ENCODE assay signal across 20 cellular contexts in the genomic region with DNA sequence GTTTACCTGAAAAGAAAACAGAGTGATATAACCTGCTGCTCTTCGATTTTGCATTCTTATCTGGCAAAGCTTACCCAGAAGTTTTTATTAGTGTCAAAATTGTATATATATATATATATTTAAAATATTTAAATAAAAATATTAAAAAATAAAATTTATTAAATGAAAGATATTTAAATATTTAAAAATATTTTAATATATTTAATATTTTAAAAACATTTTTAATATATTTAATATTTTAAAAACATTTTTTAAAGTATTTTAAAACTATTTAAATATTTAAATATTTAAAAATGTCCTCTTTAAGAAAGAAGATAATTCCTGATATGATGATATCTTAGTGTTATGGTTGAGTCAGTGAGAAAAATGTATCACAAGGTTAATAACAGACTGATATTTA.
A peak's percentile ranks its signal among the peaks of the same experiment; 100 is the strongest.
DNase-seq lines count a peak whose midpoint lies in the region; ATAC-seq, FAIRE-seq and TF ChIP-seq lines count a peak whose summit lies in the region.
"Had no signal": no experiment of that assay in that cellular context is flagged by ENCODE, and none has a peak within 500 bp of the region (broad histone marks: within the 10 kb centered on the region; RNA-seq: fewer than 3 reads in every experiment).

No MANE protein-coding gene starts in this region.

- no peak overlapping the region for H3K18ac ChIP-seq in trophoblast cell (ENCODE audit: low read length)

- H3K79me1 ChIP-seq in trophoblast cell (ENCODE audit: low read length): no peaks in the 10 kb centered on the region

- H3K27ac ChIP-seq in small intestine (ENCODE audit: low read depth in 1 of 2, low read length in 1 of 2) (no peak overlapping the region), trophoblast cell (ENCODE audit: low read depth, low read length) (no peak overlapping the region)
- H3K27ac ChIP-seq: GM23248 had no signal

- H3K79me2 ChIP-seq in trophoblast cell (ENCODE audit: control insufficient read depth, insufficient read depth, low read length, poor library complexity): no peaks in the 10 kb centered on the region

- no peak overlapping the region for H3K9ac ChIP-seq in trophoblast cell (ENCODE audit: low read length)
- H3K9ac ChIP-seq: GM23248 had no signal

- FAIRE-seq in G401.6 (lab: Jason Lieb, UNC) (peak; percentile 97), frontal cortex (lab: Jason Lieb, UNC) (peak; percentile 92), small intestine (lab: Jason Lieb, UNC) (peak; percentile 93)
- FAIRE-seq: GM12892, GM19239, H1 had no signal

- H4K91ac ChIP-seq in trophoblast cell (ENCODE audit: low read depth, low read length): no peak overlapping the region

- no peak overlapping the region for H3K23ac ChIP-seq in trophoblast cell (ENCODE audit: low read length)

- H2BK5ac ChIP-seq in trophoblast cell (ENCODE audit: low read depth, low read length, poor library complexity): no peak overlapping the region

- DNase-seq in WTC11 (ENCODE audit: low spot score): no peak
- no peak for DNase-seq in frontal cortex (ENCODE audit: low spot score in 2 of 2)
- no peak for DNase-seq in small intestine
- no peak for DNase-seq in NAMALWA (ENCODE audit: low spot score)
- DNase-seq in trophoblast cell: no peak
- DNase-seq: 8988T, C1 segment of cervical spinal cord, Calu3, COR-L47, DMS53, DMS79 treated with DMSO at 0.1 percent for 48 hours, GM23248, H7, HCEC 1CT had no signal

- H3K14ac ChIP-seq in trophoblast cell (ENCODE audit: low read length): no peak overlapping the region

- H2BK120ac ChIP-seq in trophoblast cell (ENCODE audit: insufficient read depth, low read length, poor library complexity): no peak overlapping the region

- POLR2A ChIA-PET in WTC11 (lab: Charles Lee): no interaction called here

- H3K9me3 ChIP-seq in small intestine (ENCODE audit: control insufficient read depth, low read depth) (no peaks in the 10 kb centered on the region), trophoblast cell (ENCODE audit: insufficient read depth, low read depth, low read length) (no peaks in the 10 kb centered on the region)

- H3K4ac ChIP-seq in trophoblast cell (ENCODE audit: low read depth, low read length): no peak overlapping the region

- H2AK5ac ChIP-seq in trophoblast cell (ENCODE audit: low read length): no peak overlapping the region

- ATAC-seq in WTC11 (no peak), GM19035 (IDR thresholded peaks at IDR 0.05; ENCODE audit: unreplicated experiment) (no peak)

- H3K4me1 Mint-ChIP-seq in WTC11: no peaks in the 10 kb centered on the region
- H3K4me1 Mint-ChIP-seq: CD4-positive, alpha-beta memory T cell had no signal

- H3K4me1 ChIP-seq in small intestine (ENCODE audit: control insufficient read depth in 2 of 2, insufficient read depth in 1 of 2, low read depth in 1 of 2, low read length in 1 of 2) (no peaks in the 10 kb centered on the region), trophoblast cell (ENCODE audit: control insufficient read depth in 1 of 2, insufficient read depth in 2 of 2, low read length in 2 of 2) (no peaks in the 10 kb centered on the region)

- H3K4me3 ChIP-seq in small intestine (ENCODE audit: low read depth in 1 of 2, low read length in 2 of 2) (no peak overlapping the region), trophoblast cell (ENCODE audit: low read depth, low read length) (no peak overlapping the region)
- H3K4me3 ChIP-seq: GM23248 had no signal

- no peak overlapping the region for H2BK12ac ChIP-seq in trophoblast cell (ENCODE audit: low read length)

- no peak overlapping the region for H3K4me2 ChIP-seq in trophoblast cell (ENCODE audit: low read length)

- H3K27me3 Mint-ChIP-seq in WTC11 (ENCODE audit: low read depth): no peaks in the 10 kb centered on the region
- H3K27me3 Mint-ChIP-seq: CD4-positive, alpha-beta memory T cell had no signal

- no peak overlapping the region for H3K27ac Mint-ChIP-seq in WTC11
- H3K27ac Mint-ChIP-seq: CD4-positive, alpha-beta memory T cell had no signal

- no peaks in the 10 kb centered on the region for H3K36me3 Mint-ChIP-seq in WTC11
- H3K36me3 Mint-ChIP-seq: CD4-positive, alpha-beta memory T cell had no signal

- H3K36me3 ChIP-seq in small intestine (ENCODE audit: control insufficient read depth in 2 of 2, insufficient read depth in 2 of 2, low read length in 2 of 2) (no peaks in the 10 kb centered on the region), trophoblast cell (ENCODE audit: control insufficient read depth in 1 of 2, insufficient read depth in 2 of 2, low read length in 2 of 2) (no peaks in the 10 kb centered on the region)

- no peak overlapping the region for H4K8ac ChIP-seq in trophoblast cell (ENCODE audit: low read depth, low read length)

- WGBS in small intestine, 3 donors: 63 to 72% (median 67%) methylated on average over 1 of the region's 1 CpG
- WGBS in trophoblast cell (ENCODE audit: extremely low coverage, insufficient coverage, insufficient read length): no CpG with 5 or more reads among the region's 1 CpG

- no peaks in the 10 kb centered on the region for H3K27me3 ChIP-seq in small intestine (ENCODE audit: control insufficient read depth in 2 of 2, insufficient read depth in 2 of 2, low read length in 2 of 2)
- no peaks in the 10 kb centered on the region for H3K27me3 ChIP-seq in trophoblast cell (ENCODE audit: insufficient read depth, low read length)

- H4K12ac ChIP-seq in trophoblast cell (ENCODE audit: low read depth, low read length): no peak overlapping the region

- H3K9me3 Mint-ChIP-seq in WTC11: no peaks in the 10 kb centered on the region

- H2AFZ ChIP-seq in trophoblast cell (ENCODE audit: insufficient read depth, low read length, poor library complexity): no peak overlapping the region
- H2AFZ ChIP-seq: GM23248 had no signal

- CTCF ChIA-PET in WTC11 (lab: Charles Lee): no interaction called here

- TF ChIP-seq CTCF in WTC11 (IDR thresholded peaks at IDR 0.05): no peak

- no peak overlapping the region for H3K4me3 Mint-ChIP-seq in WTC11
- H3K4me3 Mint-ChIP-seq: CD4-positive, alpha-beta memory T cell had no signal

TF ChIP-seq in WTC11, 78 proteins besides CTCF, POLR2A, EP300 and RAD21:
- TF ChIP-seq ATF3 (CRISPR knock-in tag; conservative IDR thresholded peaks at IDR 0.05) (no peak), PRRX2 (CRISPR knock-in tag; IDR thresholded peaks at IDR 0.05) (no peak), HMGA2 (CRISPR knock-in tag; IDR thresholded peaks at IDR 0.05) (peak; percentile 98), CBFB (CRISPR knock-in tag; IDR thresholded peaks at IDR 0.05; ENCODE audit: low read depth) (no peak), NFYB (CRISPR knock-in tag; conservative IDR thresholded peaks at IDR 0.05; ENCODE audit: low read depth) (no peak)
- TF ChIP-seq, protein P1, sequence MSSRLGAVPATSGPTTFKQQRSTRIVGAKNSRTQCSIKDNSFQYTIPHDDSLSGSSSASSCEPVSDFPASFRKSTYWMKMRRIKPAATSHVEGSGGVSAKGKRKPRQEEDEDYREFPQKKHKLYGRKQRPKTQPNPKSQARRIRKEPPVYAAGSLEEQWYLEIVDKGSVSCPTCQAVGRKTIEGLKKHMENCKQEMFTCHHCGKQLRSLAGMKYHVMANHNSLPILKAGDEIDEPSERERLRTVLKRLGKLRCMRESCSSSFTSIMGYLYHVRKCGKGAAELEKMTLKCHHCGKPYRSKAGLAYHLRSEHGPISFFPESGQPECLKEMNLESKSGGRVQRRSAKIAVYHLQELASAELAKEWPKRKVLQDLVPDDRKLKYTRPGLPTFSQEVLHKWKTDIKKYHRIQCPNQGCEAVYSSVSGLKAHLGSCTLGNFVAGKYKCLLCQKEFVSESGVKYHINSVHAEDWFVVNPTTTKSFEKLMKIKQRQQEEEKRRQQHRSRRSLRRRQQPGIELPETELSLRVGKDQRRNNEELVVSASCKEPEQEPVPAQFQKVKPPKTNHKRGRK (CRISPR knock-in tag; IDR thresholded peaks at IDR 0.05; ENCODE audit: borderline replicate concordance): no peak
- TF ChIP-seq, protein P2, sequence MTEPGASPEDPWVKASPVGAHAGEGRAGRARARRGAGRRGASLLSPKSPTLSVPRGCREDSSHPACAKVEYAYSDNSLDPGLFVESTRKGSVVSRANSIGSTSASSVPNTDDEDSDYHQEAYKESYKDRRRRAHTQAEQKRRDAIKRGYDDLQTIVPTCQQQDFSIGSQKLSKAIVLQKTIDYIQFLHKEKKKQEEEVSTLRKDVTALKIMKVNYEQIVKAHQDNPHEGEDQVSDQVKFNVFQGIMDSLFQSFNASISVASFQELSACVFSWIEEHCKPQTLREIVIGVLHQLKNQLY (CRISPR knock-in tag; IDR thresholded peaks at IDR 0.05): no peak
